16 cellular contexts compared by ENCODE assay signal in the genomic region with DNA sequence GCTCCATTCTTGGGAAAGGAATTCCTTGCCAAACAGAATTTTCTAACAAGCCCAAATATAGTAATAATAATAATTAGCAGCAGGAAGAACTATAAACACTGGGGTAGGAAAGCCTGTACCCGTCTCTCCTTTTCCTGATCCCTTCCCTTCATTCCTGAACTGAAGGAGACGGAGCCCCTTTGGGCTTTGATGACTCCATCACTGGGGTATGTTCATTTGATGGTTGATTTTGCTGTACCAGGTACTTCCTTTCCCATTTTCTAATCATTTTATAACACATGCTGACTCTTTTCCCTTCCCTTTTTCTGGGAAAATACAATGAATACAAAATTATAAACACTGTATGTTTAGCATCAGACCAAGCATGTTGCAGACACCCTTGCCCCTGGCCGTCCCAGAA.
"Had no signal": no experiment of that assay in that cellular context is flagged by ENCODE, and none has a peak within 500 bp of the region (broad histone marks: within the 10 kb centered on the region; RNA-seq: fewer than 3 reads in every experiment).

No MANE protein-coding gene starts in this region.

- H3K27ac ChIP-seq: cardiac muscle cell, coronary artery, esophagus muscularis mucosa, left ventricle myocardium inferior, psoas muscle, right lobe of liver, stomach, thoracic aorta had no signal

- H3K9me3 Mint-ChIP-seq: activated naive CD4-positive, alpha-beta T cell treated with anti-CD3 and anti-CD28 coated beads for 36 hours; activated naive CD8-positive, alpha-beta T cell treated with anti-CD3 and anti-CD28 coated beads, Interleukin-2, amount 50 U/mL, for 24 hours; activated T-helper 2 cell treated with anti-CD3 and anti-CD28 coated beads, Interferon-gamma antibody, Interleukin-2, Interleukin-4, amounts not matched to agents 10 μg/mL and 5 μg/mL and 100 μg/mL, durations not matched to agents 14 hours and 24 hours and 36 hours; natural killer cell had no signal

- H3K36me3 ChIP-seq: cardiac muscle cell, esophagus muscularis mucosa, left ventricle myocardium inferior, right lobe of liver, stomach, thoracic aorta had no signal

- H3K4me3 Mint-ChIP-seq: activated naive CD4-positive, alpha-beta T cell treated with anti-CD3 and anti-CD28 coated beads for 36 hours; activated naive CD8-positive, alpha-beta T cell treated with anti-CD3 and anti-CD28 coated beads, Interleukin-2, amount 50 U/mL, for 24 hours had no signal

- H3K27me3 ChIP-seq: cardiac muscle cell, esophagus muscularis mucosa, right lobe of liver, stomach had no signal

- H3K4me3 ChIP-seq: cardiac muscle cell, coronary artery, esophagus muscularis mucosa, left ventricle myocardium inferior, psoas muscle, right lobe of liver, stomach, thoracic aorta had no signal

- H3K27me3 Mint-ChIP-seq: activated naive CD8-positive, alpha-beta T cell treated with anti-CD3 and anti-CD28 coated beads, Interleukin-2, amount 50 U/mL, for 24 hours had no signal

- H3K9me3 ChIP-seq: esophagus muscularis mucosa, left ventricle myocardium inferior, psoas muscle, right lobe of liver, stomach, thoracic aorta had no signal

- H3K27ac Mint-ChIP-seq: activated naive CD4-positive, alpha-beta T cell treated with anti-CD3 and anti-CD28 coated beads for 36 hours; activated naive CD8-positive, alpha-beta T cell treated with anti-CD3 and anti-CD28 coated beads, Interleukin-2, amount 50 U/mL, for 24 hours; activated T-helper 2 cell treated with anti-CD3 and anti-CD28 coated beads, Interferon-gamma antibody, Interleukin-2, Interleukin-4, amounts not matched to agents 10 μg/mL and 5 μg/mL and 100 μg/mL, durations not matched to agents 14 hours and 24 hours and 36 hours had no signal

- ATAC-seq: activated naive CD8-positive, alpha-beta T cell treated with anti-CD3 and anti-CD28 coated beads, Interleukin-2, amount 50 U/mL, for 24 hours; natural killer cell; psoas muscle; right lobe of liver had no signal

- DNase-seq: activated CD4-positive, CD25-positive, alpha-beta regulatory T cell treated with anti-CD3 and anti-CD28 coated beads, Interleukin-2, amount 50 U/mL, for 72 hours; activated naive CD4-positive, alpha-beta T cell treated with anti-CD3 and anti-CD28 coated beads for 36 hours; activated naive CD8-positive, alpha-beta T cell treated with anti-CD3 and anti-CD28 coated beads, Interleukin-2, amount 50 U/mL, for 24 hours; activated T-cell treated with anti-CD3 and anti-CD28 coated beads for 4 hours; kidney; left ventricle myocardium inferior; natural killer cell; occipital lobe; psoas muscle; stomach had no signal

- H3K36me3 Mint-ChIP-seq: natural killer cell had no signal

- FAIRE-seq: kidney had no signal
